1 cellular context compared by ENCODE assay signal in the genomic region with DNA sequence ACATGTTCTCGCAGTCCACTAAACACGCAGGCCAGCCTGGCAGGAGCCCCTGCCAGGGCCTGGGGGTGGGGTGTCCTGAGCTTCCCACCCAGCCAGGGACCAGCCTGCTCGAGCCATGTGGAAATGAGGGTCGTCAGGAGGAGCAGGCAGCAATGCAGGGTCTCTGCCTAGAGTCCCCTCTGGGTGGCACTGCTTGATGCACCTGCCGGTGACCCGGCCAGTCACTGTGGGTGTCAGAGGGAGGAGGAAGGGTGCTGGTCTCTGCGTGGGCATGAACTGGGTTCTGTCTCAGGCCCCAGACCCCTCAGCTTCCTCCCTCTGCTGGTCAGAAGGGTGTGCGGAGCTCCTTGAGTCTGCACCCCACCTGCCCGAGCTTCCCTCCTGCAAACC.
TF ChIP-seq lines count a peak whose summit lies in the region.

No MANE protein-coding gene starts in this region.

TF ChIP-seq in SK-N-SH, 30 proteins besides CTCF, POLR2A, EP300 and RAD21:
- TF ChIP-seq IRF3 (IDR thresholded peaks at IDR 0.05; ENCODE audit: low read depth, low read length) (no peak), PBX3 (IDR thresholded peaks at IDR 0.05) (no peak), REST (IDR thresholded peaks at IDR 0.05; ENCODE audit: low read depth, low read length) (no peak), ZBTB33 (IDR thresholded peaks at IDR 0.05; ENCODE audit: borderline replicate concordance, low read depth) (no peak), GATA2 (CRISPR knock-in tag; IDR thresholded peaks at IDR 0.05) (no peak), SMC3 (IDR thresholded peaks at IDR 0.05; ENCODE audit: low read depth, low read length) (no peak)
- TF ChIP-seq, protein P1, sequence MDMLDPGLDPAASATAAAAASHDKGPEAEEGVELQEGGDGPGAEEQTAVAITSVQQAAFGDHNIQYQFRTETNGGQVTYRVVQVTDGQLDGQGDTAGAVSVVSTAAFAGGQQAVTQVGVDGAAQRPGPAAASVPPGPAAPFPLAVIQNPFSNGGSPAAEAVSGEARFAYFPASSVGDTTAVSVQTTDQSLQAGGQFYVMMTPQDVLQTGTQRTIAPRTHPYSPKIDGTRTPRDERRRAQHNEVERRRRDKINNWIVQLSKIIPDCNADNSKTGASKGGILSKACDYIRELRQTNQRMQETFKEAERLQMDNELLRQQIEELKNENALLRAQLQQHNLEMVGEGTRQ (IDR thresholded peaks at IDR 0.05; ENCODE audit: borderline replicate concordance, low read depth, low read length) = no peak
- TF ChIP-seq, protein P2, sequence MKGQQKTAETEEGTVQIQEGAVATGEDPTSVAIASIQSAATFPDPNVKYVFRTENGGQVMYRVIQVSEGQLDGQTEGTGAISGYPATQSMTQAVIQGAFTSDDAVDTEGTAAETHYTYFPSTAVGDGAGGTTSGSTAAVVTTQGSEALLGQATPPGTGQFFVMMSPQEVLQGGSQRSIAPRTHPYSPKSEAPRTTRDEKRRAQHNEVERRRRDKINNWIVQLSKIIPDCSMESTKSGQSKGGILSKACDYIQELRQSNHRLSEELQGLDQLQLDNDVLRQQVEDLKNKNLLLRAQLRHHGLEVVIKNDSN (IDR thresholded peaks at IDR 0.05; ENCODE audit: borderline replicate concordance, low read depth) = no peak
